In the genomic region with DNA sequence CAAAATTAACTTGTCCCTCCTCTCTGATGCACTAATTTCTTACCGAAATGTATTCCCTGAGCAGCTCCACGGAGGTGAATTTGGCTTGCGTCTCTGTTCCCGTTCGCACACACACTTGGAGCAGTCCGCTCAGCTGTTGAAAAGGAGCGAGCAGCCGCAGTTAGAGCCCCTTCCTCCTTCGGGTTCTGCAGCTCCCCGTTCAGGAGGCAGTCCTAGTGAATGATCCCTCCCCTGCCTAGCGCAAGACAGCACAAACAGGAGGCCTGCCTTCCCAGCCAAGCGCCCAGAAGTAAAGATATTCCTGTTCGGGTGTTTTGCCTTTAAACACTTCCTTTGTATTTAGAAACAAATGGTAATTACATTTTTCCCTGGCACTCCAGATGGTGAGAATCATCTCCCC, we compare ENCODE assay signal across 1 cellular context.
TF ChIP-seq lines count a peak whose summit lies in the region.

No MANE protein-coding gene starts in this region.

TF ChIP-seq in GM23338, 12 proteins besides CTCF, POLR2A, EP300 and RAD21 (continued from another document):
- TF ChIP-seq, protein P1, sequence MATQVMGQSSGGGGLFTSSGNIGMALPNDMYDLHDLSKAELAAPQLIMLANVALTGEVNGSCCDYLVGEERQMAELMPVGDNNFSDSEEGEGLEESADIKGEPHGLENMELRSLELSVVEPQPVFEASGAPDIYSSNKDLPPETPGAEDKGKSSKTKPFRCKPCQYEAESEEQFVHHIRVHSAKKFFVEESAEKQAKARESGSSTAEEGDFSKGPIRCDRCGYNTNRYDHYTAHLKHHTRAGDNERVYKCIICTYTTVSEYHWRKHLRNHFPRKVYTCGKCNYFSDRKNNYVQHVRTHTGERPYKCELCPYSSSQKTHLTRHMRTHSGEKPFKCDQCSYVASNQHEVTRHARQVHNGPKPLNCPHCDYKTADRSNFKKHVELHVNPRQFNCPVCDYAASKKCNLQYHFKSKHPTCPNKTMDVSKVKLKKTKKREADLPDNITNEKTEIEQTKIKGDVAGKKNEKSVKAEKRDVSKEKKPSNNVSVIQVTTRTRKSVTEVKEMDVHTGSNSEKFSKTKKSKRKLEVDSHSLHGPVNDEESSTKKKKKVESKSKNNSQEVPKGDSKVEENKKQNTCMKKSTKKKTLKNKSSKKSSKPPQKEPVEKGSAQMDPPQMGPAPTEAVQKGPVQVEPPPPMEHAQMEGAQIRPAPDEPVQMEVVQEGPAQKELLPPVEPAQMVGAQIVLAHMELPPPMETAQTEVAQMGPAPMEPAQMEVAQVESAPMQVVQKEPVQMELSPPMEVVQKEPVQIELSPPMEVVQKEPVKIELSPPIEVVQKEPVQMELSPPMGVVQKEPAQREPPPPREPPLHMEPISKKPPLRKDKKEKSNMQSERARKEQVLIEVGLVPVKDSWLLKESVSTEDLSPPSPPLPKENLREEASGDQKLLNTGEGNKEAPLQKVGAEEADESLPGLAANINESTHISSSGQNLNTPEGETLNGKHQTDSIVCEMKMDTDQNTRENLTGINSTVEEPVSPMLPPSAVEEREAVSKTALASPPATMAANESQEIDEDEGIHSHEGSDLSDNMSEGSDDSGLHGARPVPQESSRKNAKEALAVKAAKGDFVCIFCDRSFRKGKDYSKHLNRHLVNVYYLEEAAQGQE (IDR thresholded peaks at IDR 0.05; ENCODE audit: unreplicated experiment), result no peak
- TF ChIP-seq JUNB (IDR thresholded peaks at IDR 0.05; ENCODE audit: unreplicated experiment) (no peak), CREB1 (CRISPR knock-in tag; IDR thresholded peaks at IDR 0.05; ENCODE audit: low read depth) (no peak), EZH2 (IDR thresholded peaks at IDR 0.05; ENCODE audit: low read depth, unreplicated experiment) (no peak), EZH2phosphoT487 (IDR thresholded peaks at IDR 0.05; ENCODE audit: unreplicated experiment) (no peak), ZNF331 (CRISPR knock-in tag; IDR thresholded peaks at IDR 0.05; ENCODE audit: low read depth) (no peak), POLR2AphosphoS5 (IDR thresholded peaks at IDR 0.05; ENCODE audit: low read depth) (no peak), NANOG (IDR thresholded peaks at IDR 0.05; ENCODE audit: borderline replicate concordance) (no peak)
- TF ChIP-seq, protein P2, sequence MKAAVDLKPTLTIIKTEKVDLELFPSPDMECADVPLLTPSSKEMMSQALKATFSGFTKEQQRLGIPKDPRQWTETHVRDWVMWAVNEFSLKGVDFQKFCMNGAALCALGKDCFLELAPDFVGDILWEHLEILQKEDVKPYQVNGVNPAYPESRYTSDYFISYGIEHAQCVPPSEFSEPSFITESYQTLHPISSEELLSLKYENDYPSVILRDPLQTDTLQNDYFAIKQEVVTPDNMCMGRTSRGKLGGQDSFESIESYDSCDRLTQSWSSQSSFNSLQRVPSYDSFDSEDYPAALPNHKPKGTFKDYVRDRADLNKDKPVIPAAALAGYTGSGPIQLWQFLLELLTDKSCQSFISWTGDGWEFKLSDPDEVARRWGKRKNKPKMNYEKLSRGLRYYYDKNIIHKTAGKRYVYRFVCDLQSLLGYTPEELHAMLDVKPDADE (IDR thresholded peaks at IDR 0.05), result no peak
- TF ChIP-seq, protein P3, sequence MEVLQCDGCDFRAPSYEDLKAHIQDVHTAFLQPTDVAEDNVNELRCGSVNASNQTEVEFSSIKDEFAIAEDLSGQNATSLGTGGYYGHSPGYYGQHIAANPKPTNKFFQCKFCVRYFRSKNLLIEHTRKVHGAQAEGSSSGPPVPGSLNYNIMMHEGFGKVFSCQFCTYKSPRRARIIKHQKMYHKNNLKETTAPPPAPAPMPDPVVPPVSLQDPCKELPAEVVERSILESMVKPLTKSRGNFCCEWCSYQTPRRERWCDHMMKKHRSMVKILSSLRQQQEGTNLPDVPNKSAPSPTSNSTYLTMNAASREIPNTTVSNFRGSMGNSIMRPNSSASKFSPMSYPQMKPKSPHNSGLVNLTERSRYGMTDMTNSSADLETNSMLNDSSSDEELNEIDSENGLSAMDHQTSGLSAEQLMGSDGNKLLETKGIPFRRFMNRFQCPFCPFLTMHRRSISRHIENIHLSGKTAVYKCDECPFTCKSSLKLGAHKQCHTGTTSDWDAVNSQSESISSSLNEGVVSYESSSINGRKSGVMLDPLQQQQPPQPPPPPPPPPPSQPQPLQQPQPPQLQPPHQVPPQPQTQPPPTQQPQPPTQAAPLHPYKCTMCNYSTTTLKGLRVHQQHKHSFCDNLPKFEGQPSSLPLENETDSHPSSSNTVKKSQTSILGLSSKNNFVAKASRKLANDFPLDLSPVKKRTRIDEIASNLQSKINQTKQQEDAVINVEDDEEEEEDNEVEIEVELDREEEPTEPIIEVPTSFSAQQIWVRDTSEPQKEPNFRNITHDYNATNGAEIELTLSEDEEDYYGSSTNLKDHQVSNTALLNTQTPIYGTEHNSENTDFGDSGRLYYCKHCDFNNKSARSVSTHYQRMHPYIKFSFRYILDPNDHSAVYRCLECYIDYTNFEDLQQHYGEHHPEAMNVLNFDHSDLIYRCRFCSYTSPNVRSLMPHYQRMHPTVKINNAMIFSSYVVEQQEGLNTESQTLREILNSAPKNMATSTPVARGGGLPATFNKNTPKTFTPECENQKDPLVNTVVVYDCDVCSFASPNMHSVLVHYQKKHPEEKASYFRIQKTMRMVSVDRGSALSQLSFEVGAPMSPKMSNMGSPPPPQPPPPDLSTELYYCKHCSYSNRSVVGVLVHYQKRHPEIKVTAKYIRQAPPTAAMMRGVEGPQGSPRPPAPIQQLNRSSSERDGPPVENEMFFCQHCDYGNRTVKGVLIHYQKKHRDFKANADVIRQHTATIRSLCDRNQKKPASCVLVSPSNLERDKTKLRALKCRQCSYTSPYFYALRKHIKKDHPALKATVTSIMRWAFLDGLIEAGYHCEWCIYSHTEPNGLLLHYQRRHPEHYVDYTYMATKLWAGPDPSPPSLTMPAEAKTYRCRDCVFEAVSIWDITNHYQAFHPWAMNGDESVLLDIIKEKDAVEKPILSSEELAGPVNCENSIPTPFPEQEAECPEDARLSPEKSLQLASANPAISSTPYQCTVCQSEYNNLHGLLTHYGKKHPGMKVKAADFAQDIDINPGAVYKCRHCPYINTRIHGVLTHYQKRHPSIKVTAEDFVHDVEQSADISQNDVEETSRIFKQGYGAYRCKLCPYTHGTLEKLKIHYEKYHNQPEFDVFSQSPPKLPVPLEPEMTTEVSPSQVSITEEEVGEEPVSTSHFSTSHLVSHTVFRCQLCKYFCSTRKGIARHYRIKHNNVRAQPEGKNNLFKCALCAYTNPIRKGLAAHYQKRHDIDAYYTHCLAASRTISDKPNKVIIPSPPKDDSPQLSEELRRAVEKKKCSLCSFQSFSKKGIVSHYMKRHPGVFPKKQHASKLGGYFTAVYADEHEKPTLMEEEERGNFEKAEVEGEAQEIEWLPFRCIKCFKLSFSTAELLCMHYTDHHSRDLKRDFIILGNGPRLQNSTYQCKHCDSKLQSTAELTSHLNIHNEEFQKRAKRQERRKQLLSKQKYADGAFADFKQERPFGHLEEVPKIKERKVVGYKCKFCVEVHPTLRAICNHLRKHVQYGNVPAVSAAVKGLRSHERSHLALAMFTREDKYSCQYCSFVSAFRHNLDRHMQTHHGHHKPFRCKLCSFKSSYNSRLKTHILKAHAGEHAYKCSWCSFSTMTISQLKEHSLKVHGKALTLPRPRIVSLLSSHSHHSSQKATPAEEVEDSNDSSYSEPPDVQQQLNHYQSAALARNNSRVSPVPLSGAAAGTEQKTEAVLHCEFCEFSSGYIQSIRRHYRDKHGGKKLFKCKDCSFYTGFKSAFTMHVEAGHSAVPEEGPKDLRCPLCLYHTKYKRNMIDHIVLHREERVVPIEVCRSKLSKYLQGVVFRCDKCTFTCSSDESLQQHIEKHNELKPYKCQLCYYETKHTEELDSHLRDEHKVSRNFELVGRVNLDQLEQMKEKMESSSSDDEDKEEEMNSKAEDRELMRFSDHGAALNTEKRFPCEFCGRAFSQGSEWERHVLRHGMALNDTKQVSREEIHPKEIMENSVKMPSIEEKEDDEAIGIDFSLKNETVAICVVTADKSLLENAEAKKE (CRISPR knock-in tag; IDR thresholded peaks at IDR 0.05), result no peak
